In genomic region chr1:60068393-60069045, GRCh38 we compare ENCODE assay signal across 23 cellular contexts. TPM values are rescaled to one million over a fixed set of nuclear protein-coding genes. Genes with fewer than 3 reads are reported as not detected.
DNase-seq lines count a peak whose midpoint lies in the region; ATAC-seq, FAIRE-seq and TF ChIP-seq lines count a peak whose summit lies in the region.
"Had no signal": no experiment of that assay in that cellular context is flagged by ENCODE, and none has a peak within 500 bp of the region (broad histone marks: within the 10 kb centered on the region; RNA-seq: fewer than 3 reads in every experiment).

No MANE protein-coding gene starts in this region.

- 56% methylated on average over 1 of the region's 1 CpG for WGBS in suprapubic skin

- H3K9me3 ChIP-seq in A673 (ENCODE audit: low read depth, low read length, poor library complexity, severe bottlenecking) (no peaks in the 10 kb centered on the region), astrocyte (ENCODE audit: insufficient read depth, low read depth, low read length) (no peaks in the 10 kb centered on the region), T-helper 17 cell (ENCODE audit: control insufficient read depth, low read length, poor library complexity, severe bottlenecking) (no peaks in the 10 kb centered on the region), suprapubic skin (no peaks in the 10 kb centered on the region)
- H3K9me3 ChIP-seq: A549 had no signal

- no peaks in the 10 kb centered on the region for H3K79me2 ChIP-seq in astrocyte (ENCODE audit: insufficient read depth, low read length)

- H3K27me3 ChIP-seq in A673 (replicated peaks; ENCODE audit: insufficient read depth, low read depth, low read length, poor library complexity): no peaks in the 10 kb centered on the region
- H3K27me3 ChIP-seq in astrocyte (ENCODE audit: insufficient read depth, low read length): peaks cover 9% of the 10 kb centered on the region
- peaks cover 6% of the 10 kb centered on the region for H3K27me3 ChIP-seq in suprapubic skin

- H4K20me1 ChIP-seq in astrocyte (ENCODE audit: insufficient read depth, low read length): no peaks in the 10 kb centered on the region

- H3K36me3 Mint-ChIP-seq in astrocyte (ENCODE audit: low read depth, unreplicated experiment) (no peaks in the 10 kb centered on the region), T-helper 17 cell (ENCODE audit: low read depth) (peaks cover 2% of the 10 kb centered on the region)
- no peaks in the 10 kb centered on the region for H3K36me3 Mint-ChIP-seq in activated T-helper 17 cell treated with anti-CD3 and anti-CD28 coated beads, Interleukin-2, amount 50 U/mL, for 72 hours (ENCODE audit: low read depth)
- H3K36me3 Mint-ChIP-seq: mesothelial cell of epicardium had no signal

- peak overlapping the region; percentile 20 for H3K4me2 ChIP-seq in astrocyte (ENCODE audit: low read length)
- H3K4me2 ChIP-seq: A549 had no signal

- no peak overlapping the region for H3K4me3 Mint-ChIP-seq in astrocyte (ENCODE audit: unreplicated experiment)
- no peak overlapping the region for H3K4me3 Mint-ChIP-seq in activated T-helper 17 cell treated with anti-CD3 and anti-CD28 coated beads, Interleukin-2, amount 50 U/mL, for 72 hours
- no peak overlapping the region for H3K4me3 Mint-ChIP-seq in T-helper 17 cell
- H3K4me3 Mint-ChIP-seq: mesothelial cell of epicardium, neural crest cell had no signal

- TF ChIP-seq POLR2A in suprapubic skin (IDR thresholded peaks at IDR 0.05): no peak

- TF ChIP-seq EP300 in suprapubic skin (IDR thresholded peaks at IDR 0.05): no peak

- CTCF ChIA-PET in A673 (lab: Charles Lee): no interaction called here

- peak; percentile 63 for FAIRE-seq in astrocyte (lab: Jason Lieb, UNC)
- FAIRE-seq: A549, GM12892 had no signal

- no peaks in the 10 kb centered on the region for H3K9me3 Mint-ChIP-seq in astrocyte (ENCODE audit: unreplicated experiment)
- no peaks in the 10 kb centered on the region for H3K9me3 Mint-ChIP-seq in activated T-helper 17 cell treated with anti-CD3 and anti-CD28 coated beads, Interleukin-2, amount 50 U/mL, for 72 hours
- H3K9me3 Mint-ChIP-seq: mesothelial cell of epicardium had no signal

- intact Hi-C loops in A673 (cut with micrococcal nuclease; ENCODE audit: unreplicated experiment): loop anchor here (10.0 kb wide), 1 partner anchor 84 kb away; no protein-coding TSS in a partner anchor

- H3K27me3 Mint-ChIP-seq in astrocyte (ENCODE audit: low read depth, unreplicated experiment) (peaks cover 13% of the 10 kb centered on the region), T-helper 17 cell (peaks cover 22% of the 10 kb centered on the region)
- peaks cover 19% of the 10 kb centered on the region for H3K27me3 Mint-ChIP-seq in activated T-helper 17 cell treated with anti-CD3 and anti-CD28 coated beads, Interleukin-2, amount 50 U/mL, for 72 hours

- H3K36me3 ChIP-seq in A673 (ENCODE audit: insufficient read depth, low read length, poor library complexity, severe bottlenecking): no peaks in the 10 kb centered on the region
- no peaks in the 10 kb centered on the region for H3K36me3 ChIP-seq in astrocyte (ENCODE audit: insufficient read depth, low read length)
- H3K36me3 ChIP-seq in suprapubic skin: no peaks in the 10 kb centered on the region

- TF ChIP-seq CTCF in A673 (conservative IDR thresholded peaks at IDR 0.05; ENCODE audit: low read depth, low read length) (no peak), astrocyte (IDR thresholded peaks at IDR 0.05; ENCODE audit: insufficient read depth, low read depth, low read length) (no peak), fibroblast of the aortic adventitia (IDR thresholded peaks at IDR 0.05; ENCODE audit: insufficient read depth, low read length) (no peak), suprapubic skin (IDR thresholded peaks at IDR 0.05) (no peak)

- H3K27ac ChIP-seq in A673 (ENCODE audit: low read depth, low read length, poor library complexity, severe bottlenecking): no peak overlapping the region
- H3K27ac ChIP-seq in astrocyte (ENCODE audit: low read depth, low read length): peak overlapping the region; percentile 36
- H3K27ac ChIP-seq in suprapubic skin: no peak overlapping the region
- H3K27ac ChIP-seq: A549, dorsolateral prefrontal cortex had no signal

- no peak overlapping the region for H3K27ac Mint-ChIP-seq in astrocyte (ENCODE audit: unreplicated experiment)
- no peak overlapping the region for H3K27ac Mint-ChIP-seq in activated T-helper 17 cell treated with anti-CD3 and anti-CD28 coated beads, Interleukin-2, amount 50 U/mL, for 72 hours
- no peak overlapping the region for H3K27ac Mint-ChIP-seq in T-helper 17 cell
- H3K27ac Mint-ChIP-seq: mesothelial cell of epicardium had no signal

- H2AFZ ChIP-seq in astrocyte (ENCODE audit: low read depth, low read length): no peak overlapping the region

- peaks cover 4% of the 10 kb centered on the region for H3K4me1 ChIP-seq in A673 (ENCODE audit: insufficient read depth, low read length, poor library complexity, severe bottlenecking)
- H3K4me1 ChIP-seq in astrocyte (ENCODE audit: insufficient read depth, low read length): peaks cover 13% of the 10 kb centered on the region
- no peaks in the 10 kb centered on the region for H3K4me1 ChIP-seq in suprapubic skin
- H3K4me1 ChIP-seq: A549 had no signal

- DNase-seq in A673 (ENCODE audit: low spot score) (peak; percentile 51), GM04504 (ENCODE audit: low read depth) (peak; percentile 19), astrocyte (ENCODE audit: low read depth) (peak; percentile 56), fibroblast of the aortic adventitia (ENCODE audit: low read depth) (peak; percentile 95), NCI-H187 (lab: John Stamatoyannopoulos, UW) (no peak), T-helper 17 cell (no peak), suprapubic skin (ENCODE audit: low spot score in 2 of 2) (no peak)
- DNase-seq: activated gamma-delta T cell; anterior cingulate cortex; dorsolateral prefrontal cortex; MV-4-11; NCI-H2029; NCI-H524 treated with DMSO at 0.1 percent for 48 hours; SHP77 treated with DMSO at 0.1 percent for 48 hours; stimulated activated naive CD4-positive, alpha-beta T cell treated with Interleukin-2 at 50 U/mL for 16 hours had no signal

- ATAC-seq in activated T-helper 17 cell treated with anti-CD3 and anti-CD28 coated beads, Interleukin-2, amount 50 U/mL, for 72 hours (replicated peaks): no peak
- no peak for ATAC-seq in T-helper 17 cell
- ATAC-seq: A549; activated CD4-positive, CD25-positive, alpha-beta regulatory T cell treated with anti-CD3 and anti-CD28 coated beads, Interleukin-2, amount 50 U/mL, for 24 hours; esophagus mucosa had no signal

- H3K4me1 Mint-ChIP-seq in astrocyte (ENCODE audit: low read depth, unreplicated experiment): peaks cover 11% of the 10 kb centered on the region
- no peaks in the 10 kb centered on the region for H3K4me1 Mint-ChIP-seq in activated T-helper 17 cell treated with anti-CD3 and anti-CD28 coated beads, Interleukin-2, amount 50 U/mL, for 72 hours
- no peaks in the 10 kb centered on the region for H3K4me1 Mint-ChIP-seq in T-helper 17 cell
- H3K4me1 Mint-ChIP-seq: neural crest cell had no signal

- BruUV-seq in A673 (replicated peaks; lab: Mats Ljungman, UMichigan): no TSS peak

- POLR2A ChIA-PET in A673 (lab: Charles Lee; ENCODE audit: low non-redundant PET): no interaction called here

- no peak overlapping the region for H3K4me3 ChIP-seq in A673 (ENCODE audit: low read depth, low read length, poor library complexity, severe bottlenecking)
- H3K4me3 ChIP-seq in astrocyte (ENCODE audit: insufficient read depth, low read depth, low read length): no peak overlapping the region
- no peak overlapping the region for H3K4me3 ChIP-seq in fibroblast of the aortic adventitia (ENCODE audit: low read depth, low read length)
- no peak overlapping the region for H3K4me3 ChIP-seq in suprapubic skin
- H3K4me3 ChIP-seq: A549, dorsolateral prefrontal cortex had no signal

- no peak overlapping the region for H3K9ac ChIP-seq in astrocyte (ENCODE audit: low read length)

RNA-seq across cellular contexts. Expression of gene C1orf87, which starts 5.1 kb away (rescaled TPM):
- total RNA-seq in A673 (2021) (not detected in 2 replicates), astrocyte (not detected in 2 replicates), fibroblast of the aortic adventitia (ENCODE audit: low replicate concordance) (not detected in 2 replicates), T-helper 17 cell (not detected), suprapubic skin (not detected)
- total RNA-seq in activated T-helper 17 cell treated with anti-CD3 and anti-CD28 coated beads, Interleukin-2, amount 50 U/mL, for 72 hours: not detected
- total RNA-seq: esophagus mucosa, mesothelial cell of epicardium, neural crest cell, urinary bladder had no signal

Comparison
In these comparisons a context has a peak if more than half of its experiments do, and no peak if none do; other contexts are left out.
1. DNase-seq: peak in A673 (single experiment), GM04504 (single experiment), astrocyte (single experiment) and fibroblast of the aortic adventitia (single experiment); none in NCI-H187 (0 of 2), T-helper 17 cell (0 of 3) and suprapubic skin (0 of 2).